16 cellular contexts compared by ENCODE assay signal in genomic region chr12:57540998-57541397, GRCh38.
"Had no signal": no experiment of that assay in that cellular context is flagged by ENCODE, and none has a peak within 500 bp of the region (broad histone marks: within the 10 kb centered on the region; RNA-seq: fewer than 3 reads in every experiment).

No MANE protein-coding gene starts in this region.

- H3K27me3 Mint-ChIP-seq: activated naive CD8-positive, alpha-beta T cell treated with anti-CD3 and anti-CD28 coated beads, Interleukin-2, amount 10 ng/mL, durations not matched to agents 7 days and 5 days; T-cell had no signal

- H3K9me3 ChIP-seq: gastrocnemius medialis, heart right ventricle, tibial nerve had no signal

- H3K27ac ChIP-seq: gastrocnemius medialis, heart right ventricle, tibial nerve had no signal

- H3K4me3 ChIP-seq: gastrocnemius medialis, heart right ventricle, tibial nerve had no signal

- ATAC-seq: activated CD4-positive, CD25-positive, alpha-beta regulatory T cell treated with anti-CD3 and anti-CD28 coated beads, Interleukin-2, amount 50 U/mL, for 24 hours; gastrocnemius medialis; left lobe of liver; natural killer cell; T-cell had no signal

- H3K4me3 Mint-ChIP-seq: activated naive CD8-positive, alpha-beta T cell treated with anti-CD3 and anti-CD28 coated beads, Interleukin-2, amount 10 ng/mL, durations not matched to agents 7 days and 5 days; natural killer cell; T-cell had no signal

- H3K36me3 Mint-ChIP-seq: natural killer cell had no signal

- H3K27ac Mint-ChIP-seq: activated naive CD8-positive, alpha-beta T cell treated with anti-CD3 and anti-CD28 coated beads, Interleukin-2, amount 10 ng/mL, durations not matched to agents 7 days and 5 days; natural killer cell had no signal

- DNase-seq: activated naive CD4-positive, alpha-beta T cell; activated naive CD8-positive, alpha-beta T cell treated with anti-CD3 and anti-CD28 coated beads, Interleukin-2, amount 10 ng/mL, durations not matched to agents 7 days and 5 days; effector memory CD4-positive, alpha-beta T cell; gastrocnemius medialis; heart right ventricle; natural killer cell; posterior cingulate gyrus; stimulated activated CD4-positive, alpha-beta T cell treated with anti-CD3 and anti-CD28 coated beads, Interleukin-15, amount 100 ng/mL, for 24 hours; stimulated activated CD4-positive, alpha-beta T cell treated with anti-CD3 and anti-CD28 coated beads, Interleukin-4, amount 100 ng/mL, for 1 hour; stimulated activated naive CD4-positive, alpha-beta T cell; substantia nigra; T-cell; T-helper 9 cell had no signal

- H3K9me3 Mint-ChIP-seq: activated naive CD8-positive, alpha-beta T cell treated with anti-CD3 and anti-CD28 coated beads, Interleukin-2, amount 10 ng/mL, durations not matched to agents 7 days and 5 days; natural killer cell; T-cell had no signal

- H3K27me3 ChIP-seq: gastrocnemius medialis, heart right ventricle, tibial nerve had no signal
